8 cellular contexts compared by ENCODE assay signal in the genomic region with DNA sequence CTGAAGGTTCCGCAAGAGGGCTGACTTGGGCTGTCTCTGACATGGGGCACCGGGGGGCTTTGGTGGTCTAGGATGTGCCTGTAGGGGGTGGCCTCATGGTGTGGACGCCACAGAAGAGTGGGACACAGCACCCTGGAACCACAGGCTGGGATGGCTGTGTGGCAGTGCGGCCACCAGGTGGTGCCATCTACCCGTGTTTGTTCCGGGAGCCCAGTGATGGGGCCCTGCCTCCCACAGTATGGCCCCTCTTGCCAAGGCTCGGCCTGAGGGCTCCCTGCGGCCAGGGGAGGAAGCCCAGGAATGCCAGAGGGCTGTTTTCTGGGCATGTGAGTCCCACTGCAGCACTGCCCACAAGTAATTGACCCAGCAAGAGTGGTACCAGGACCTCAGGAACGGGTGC.
DNase-seq lines count a peak whose midpoint lies in the region; ATAC-seq and TF ChIP-seq lines count a peak whose summit lies in the region.
"Not testable (repeated sequence)": the region's sequence is repeated elsewhere in the genome, so short reads cannot be mapped to it uniquely, and the experiment has no call there.

No MANE protein-coding gene starts in this region.

- H3K79me2 ChIP-seq in SK-N-SH (ENCODE audit: insufficient read depth) = not testable (repeated sequence)

- not testable (repeated sequence) for H3K4me3 ChIP-seq in SK-N-SH (ENCODE audit: low read depth in 2 of 2, low read length in 1 of 2)

- not testable (repeated sequence) for H3K27me3 ChIP-seq in SK-N-SH (ENCODE audit: insufficient read depth)

- H3K4me2 ChIP-seq in SK-N-SH = not testable (repeated sequence)

- TF ChIP-seq RAD21 in SK-N-SH (IDR thresholded peaks at IDR 0.05; ENCODE audit: low read length) = not testable (repeated sequence)

- H3F3A ChIP-seq in SK-N-SH (replicated peaks; ENCODE audit: insufficient read depth) = not testable (repeated sequence)

- H3K27ac ChIP-seq in SK-N-SH (ENCODE audit: low read depth in 2 of 2, low read length in 1 of 2) = not testable (repeated sequence)

- H3K4me1 Mint-ChIP-seq in chondrocyte (ENCODE audit: low read depth); memory B cell; type B pancreatic cell (ENCODE audit: unreplicated experiment): not testable (repeated sequence)

- TF ChIP-seq CTCF in SK-N-SH (IDR thresholded peaks at IDR 0.05) (0 out of 2 replicates have a peak, but pooled peaks have one; percentile 14), chondrocyte (IDR thresholded peaks at IDR 0.05) (peak; percentile 34), type B pancreatic cell (conservative IDR thresholded peaks at IDR 0.05) (peak; percentile 22)

- POLR2A ChIA-PET in SK-N-SH (lab: Yijun Ruan, JAX) = not testable (repeated sequence)

- H3K4me1 ChIP-seq in SK-N-SH (ENCODE audit: control insufficient read depth in 1 of 2, insufficient read depth in 2 of 2, low read depth in 1 of 2, low read length in 1 of 2) = not testable (repeated sequence)

- ATAC-seq in GM18511 (IDR thresholded peaks at IDR 0.05; ENCODE audit: unreplicated experiment) = peak; percentile 92
- ATAC-seq in GM19455 (IDR thresholded peaks at IDR 0.05; ENCODE audit: unreplicated experiment) = peak; percentile 94
- peak; percentile 66 for ATAC-seq in HG02623 (IDR thresholded peaks at IDR 0.05; ENCODE audit: unreplicated experiment)
- ATAC-seq in HG03139 (IDR thresholded peaks at IDR 0.05; ENCODE audit: unreplicated experiment) = peak; percentile 97
- ATAC-seq in memory B cell (ENCODE audit: low read depth) = peak; percentile 95

- WGBS in SK-N-SH (ENCODE audit: low lambda C conversion rate) = no CpG with 5 or more reads among the region's 9 CpGs

- not testable (repeated sequence) for H3K27me3 Mint-ChIP-seq in chondrocyte (ENCODE audit: low read depth); memory B cell; type B pancreatic cell

- H3K27ac Mint-ChIP-seq in chondrocyte (ENCODE audit: unreplicated experiment); memory B cell; type B pancreatic cell: not testable (repeated sequence)

- CTCF ChIA-PET in SK-N-SH (lab: Yijun Ruan, JAX) = not testable (repeated sequence)

- H4K20me1 ChIP-seq in SK-N-SH (ENCODE audit: insufficient read depth) = not testable (repeated sequence)

- DNase-seq in SK-N-SH; chondrocyte (ENCODE audit: low spot score); memory B cell (ENCODE audit: low spot score in 2 of 2); type B pancreatic cell (ENCODE audit: extremely low spot score, unreplicated experiment): not testable (repeated sequence)

- not testable (repeated sequence) for H3K9me2 ChIP-seq in SK-N-SH

- not testable (repeated sequence) for H3K4me3 Mint-ChIP-seq in chondrocyte (ENCODE audit: unreplicated experiment); memory B cell; type B pancreatic cell

- H3K36me3 ChIP-seq in SK-N-SH (replicated peaks in 1 of 2; ENCODE audit: control insufficient read depth in 1 of 2, insufficient read depth in 2 of 2, low read length in 1 of 2) = not testable (repeated sequence)

- not testable (repeated sequence) for H2AFZ ChIP-seq in SK-N-SH (ENCODE audit: low read depth)

- not testable (repeated sequence) for TF ChIP-seq EP300 in SK-N-SH (IDR thresholded peaks at IDR 0.05; ENCODE audit: borderline replicate concordance in 1 of 2, low read depth in 1 of 2, low read length in 1 of 2)

- not testable (repeated sequence) for H3K36me3 Mint-ChIP-seq in chondrocyte (ENCODE audit: low read depth); memory B cell; type B pancreatic cell

- H3K9ac ChIP-seq in SK-N-SH = not testable (repeated sequence)

- not testable (repeated sequence) for H3K9me3 ChIP-seq in SK-N-SH

- H3K9me3 Mint-ChIP-seq in chondrocyte (ENCODE audit: low read depth); memory B cell; type B pancreatic cell: not testable (repeated sequence)
